Comparison of ENCODE assay signal across 8 cellular contexts in genomic region chr9:4740623-4741364, GRCh38. TPM values are rescaled to one million over a fixed set of nuclear protein-coding genes. Genes with fewer than 3 reads are reported as not detected.
DNase-seq lines count a peak whose midpoint lies in the region; ATAC-seq and TF ChIP-seq lines count a peak whose summit lies in the region.

Gene AK3, minus strand, starts transcription at chr9:4741202. Its CDS starts 115 bp downstream, at chr9:4741087.

- H3K9me3 ChIP-seq in NT2/D1 (ENCODE audit: insufficient read depth, low read length) (no peaks in the 10 kb centered on the region), mononuclear cell (ENCODE audit: low read depth, low read length) (no peaks in the 10 kb centered on the region)

- TF ChIP-seq CTCF in HL-60 (IDR thresholded peaks at IDR 0.05; ENCODE audit: insufficient read depth, low read length), result no peak

- H3K4me3 ChIP-seq in HL-60 (replicated peaks; ENCODE audit: insufficient read depth, low read length), result peak within 1 kb of the TSS; percentile 84
- peak within 1 kb of the TSS; percentile 89 for H3K4me3 ChIP-seq in NT2/D1 (ENCODE audit: insufficient read length, low read depth)
- peak within 1 kb of the TSS; percentile 75 for H3K4me3 ChIP-seq in mononuclear cell (ENCODE audit: low read length)

- DNase-seq in Caki2 (ENCODE audit: low read depth), result peak; percentile 71
- DNase-seq in HL-60 (ENCODE audit: low read depth in 1 of 2, low spot score in 1 of 2), result peak; percentile 63 to 86
- peak; percentile 84 for DNase-seq in NT2/D1 (ENCODE audit: low read depth, low spot score)
- peak; percentile 71 for DNase-seq in activated T-cell treated with anti-CD3 and anti-CD28 coated beads for 1 hour (ENCODE audit: low read depth)
- peak; percentile 84 for DNase-seq in epidermal melanocyte (ENCODE audit: insufficient read length, low spot score)
- peak; percentile 56 to 78 for DNase-seq in stimulated activated CD8-positive, alpha-beta memory T cell treated with anti-CD3 and anti-CD28 coated beads, Interleukin-4, amount 100 ng/mL, for 1 hour (ENCODE audit: low read depth in 2 of 2, low spot score in 1 of 2)

- H3K27ac ChIP-seq in HL-60 (replicated peaks), result peak within 1 kb of the TSS; percentile 75

- H3K36me3 ChIP-seq in NT2/D1 (ENCODE audit: insufficient read depth, insufficient read length, low read length), result peaks cover 3% of the 10 kb centered on the region

- in situ Hi-C loops in Caki2 (cut with HindIII; ENCODE audit: low pct_unique_long_range_greater_than_20kb, low sequenced_read_pairs), result no loop called here

- peak; percentile 92 for ATAC-seq in GM19467 (IDR thresholded peaks at IDR 0.05; ENCODE audit: unreplicated experiment)

- no peaks in the 10 kb centered on the region for H3K27me3 ChIP-seq in HL-60 (ENCODE audit: insufficient read depth, poor library complexity, severe bottlenecking)
- H3K27me3 ChIP-seq in NT2/D1 (ENCODE audit: insufficient read depth, insufficient read length), result no peaks in the 10 kb centered on the region
- H3K27me3 ChIP-seq in mononuclear cell (ENCODE audit: insufficient read depth, low read length), result no peaks in the 10 kb centered on the region

- H3K4me1 ChIP-seq in NT2/D1 (ENCODE audit: insufficient read depth, insufficient read length), result peaks cover 7% of the 10 kb centered on the region
- peaks cover 24% of the 10 kb centered on the region for H3K4me1 ChIP-seq in mononuclear cell (ENCODE audit: insufficient read depth, low read length)

- peak within 1 kb of the TSS; percentile 95 for H3K9ac ChIP-seq in NT2/D1 (ENCODE audit: insufficient read length, low read depth)

RNA-seq across cellular contexts. Expression of gene AK3, which starts in this region (rescaled TPM):
- total RNA-seq in Caki2 (2014; rRNA removed; shearing (Covaris generic); ENCODE audit: low replicate concordance), result 16.9 and 23.7 TPM in 2 replicates
- total RNA-seq in mononuclear cell, result 23.7 TPM

Comparison
In these comparisons a context has a peak if more than half of its experiments do, and no peak if none do; other contexts are left out.
1. Peak in every context shown above with its lines: DNase-seq, ATAC-seq, H3K4me3 ChIP-seq and H3K27ac ChIP-seq.